In the genomic region with DNA sequence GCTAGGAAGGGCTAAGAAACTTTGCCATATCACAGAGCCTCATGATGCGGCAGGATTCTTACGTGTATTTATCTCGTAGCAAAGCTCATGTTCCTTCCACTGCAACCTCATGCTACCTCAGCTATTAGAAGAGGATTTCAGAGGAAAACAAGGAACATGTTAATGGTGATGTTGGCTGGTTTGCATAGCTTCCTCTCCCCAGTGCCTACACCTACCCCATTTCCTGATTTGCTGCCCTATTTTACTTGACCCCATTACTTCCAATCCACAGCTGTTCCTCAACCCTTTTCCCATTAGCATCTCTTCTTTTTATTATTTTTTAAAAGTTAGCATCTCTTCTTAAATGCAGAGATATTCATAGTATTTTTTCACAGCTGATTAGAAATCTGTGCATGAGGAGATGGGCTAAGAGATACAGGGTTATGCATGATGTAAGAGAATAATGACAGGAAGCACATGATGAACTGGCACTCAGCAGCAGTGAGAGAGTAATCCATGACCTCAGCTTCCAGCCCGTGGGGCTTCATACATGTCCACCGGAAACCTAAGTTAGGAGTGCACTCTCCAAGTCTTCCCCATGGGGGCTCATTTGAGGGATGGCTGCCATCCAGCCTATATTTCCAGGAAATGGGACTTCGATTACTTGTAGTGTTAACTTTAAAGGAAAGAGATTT, we compare ENCODE assay signal across 12 cellular contexts.
DNase-seq lines count a peak whose midpoint lies in the region; ATAC-seq and TF ChIP-seq lines count a peak whose summit lies in the region.
"Had no signal": no experiment of that assay in that cellular context is flagged by ENCODE, and none has a peak within 500 bp of the region (broad histone marks: within the 10 kb centered on the region; RNA-seq: fewer than 3 reads in every experiment).

No MANE protein-coding gene starts in this region.

- H3K36me3 ChIP-seq in SK-N-SH (replicated peaks in 1 of 2; ENCODE audit: control insufficient read depth in 1 of 2, insufficient read depth in 2 of 2, low read length in 1 of 2), result no peaks in the 10 kb centered on the region
- H3K36me3 ChIP-seq: esophagus squamous epithelium had no signal

- H3K4me1 ChIP-seq in SK-N-SH (ENCODE audit: control insufficient read depth in 1 of 2, insufficient read depth in 2 of 2, low read depth in 1 of 2, low read length in 1 of 2), result peaks cover 0 to 13% of the 10 kb centered on the region in 2 experiments; a peak in 3 of 4 replicates

- no peaks in the 10 kb centered on the region for H3K27me3 ChIP-seq in SK-N-SH (ENCODE audit: insufficient read depth)
- H3K27me3 ChIP-seq: esophagus squamous epithelium had no signal

- in situ Hi-C loops in KBM-7 (cut with MboI; ENCODE audit: low pct_unique_long_range_greater_than_20kb, low sequenced_read_pairs), result no loop called here

- TF ChIP-seq EP300 in SK-N-SH (IDR thresholded peaks at IDR 0.05; ENCODE audit: borderline replicate concordance in 1 of 2, low read depth in 1 of 2, low read length in 1 of 2), result no peak

- H3K27ac ChIP-seq in SK-N-SH (ENCODE audit: low read depth in 2 of 2, low read length in 1 of 2), result no peak overlapping the region
- H3K27ac ChIP-seq: esophagus squamous epithelium, SK-N-MC had no signal

- H3K79me2 ChIP-seq in SK-N-SH (ENCODE audit: insufficient read depth), result no peaks in the 10 kb centered on the region

- no peak overlapping the region for H3K4me2 ChIP-seq in SK-N-SH
- H3K4me2 ChIP-seq: GM23338 had no signal

- intact Hi-C loops in natural killer cell (cut with micrococcal nuclease), result no loop called here

- H3K4me3 Mint-ChIP-seq in central memory CD8-positive, alpha-beta T cell, result no peak overlapping the region
- H3K4me3 Mint-ChIP-seq in natural killer cell, result no peak overlapping the region
- H3K4me3 Mint-ChIP-seq: GM23338 had no signal

- 0 out of 2 replicates have a peak overlapping the region, but pooled peaks have one; percentile 42 for H2AFZ ChIP-seq in SK-N-SH (ENCODE audit: low read depth)
- H2AFZ ChIP-seq: GM23338 had no signal

- H3K9me2 ChIP-seq in SK-N-SH, result no peaks in the 10 kb centered on the region

- H3K4me1 Mint-ChIP-seq in central memory CD8-positive, alpha-beta T cell, result peaks cover 25% of the 10 kb centered on the region
- H3K4me1 Mint-ChIP-seq in natural killer cell, result peaks cover 7 to 25% of the 10 kb centered on the region in 2 donors

- 78% methylated on average over 6 of the region's 6 CpGs for WGBS in SK-N-SH (ENCODE audit: low lambda C conversion rate)

- DNase-seq in SK-N-SH (no peak), KBM-7 (peak; percentile 55), natural killer cell (no peak), HPDE6-E6E7 (ENCODE audit: extremely low spot score) (no peak)
- DNase-seq in central memory CD8-positive, alpha-beta T cell (ENCODE audit: low spot score in 2 of 2), result no peak
- no peak for DNase-seq in stimulated activated CD4-positive, alpha-beta T cell treated with anti-CD3 and anti-CD28 coated beads, Interleukin-4, amount 100 ng/mL, for 1 hour
- DNase-seq: esophagus squamous epithelium, retina had no signal

- H3K9me3 ChIP-seq in SK-N-SH, result no peaks in the 10 kb centered on the region
- H3K9me3 ChIP-seq: esophagus squamous epithelium had no signal

- H3K4me3 ChIP-seq in SK-N-SH (ENCODE audit: low read depth in 2 of 2, low read length in 1 of 2), result no peak overlapping the region
- H3K4me3 ChIP-seq: esophagus squamous epithelium, GM23338, SK-N-MC had no signal

- H3K9me3 Mint-ChIP-seq in central memory CD8-positive, alpha-beta T cell, result no peaks in the 10 kb centered on the region
- no peaks in the 10 kb centered on the region for H3K9me3 Mint-ChIP-seq in natural killer cell

- H3K36me3 Mint-ChIP-seq in central memory CD8-positive, alpha-beta T cell (ENCODE audit: insufficient read depth), result no peaks in the 10 kb centered on the region
- no peaks in the 10 kb centered on the region for H3K36me3 Mint-ChIP-seq in natural killer cell

- no peaks in the 10 kb centered on the region for H3K27me3 Mint-ChIP-seq in central memory CD8-positive, alpha-beta T cell
- H3K27me3 Mint-ChIP-seq in natural killer cell (ENCODE audit: low read depth in 2 of 2), result no peaks in the 10 kb centered on the region

- ATAC-seq in SK-N-SH treated with all-trans-retinoic acid at 6 μM for 48 hours, result no peak
- ATAC-seq in central memory CD8-positive, alpha-beta T cell (replicated peaks; ENCODE audit: extremely low read depth, poor library complexity, severe bottlenecking), result peak; percentile 68
- peak in 2 of 3 donors; percentile 37 to 54 for ATAC-seq in natural killer cell
- ATAC-seq in esophagus mucosa, result no peak
- ATAC-seq: GM23338 had no signal

- no peak for TF ChIP-seq CTCF in SK-N-SH (IDR thresholded peaks at IDR 0.05)
- TF ChIP-seq CTCF in natural killer cell (IDR thresholded peaks at IDR 0.05), result no peak

- H4K20me1 ChIP-seq in SK-N-SH (ENCODE audit: insufficient read depth), result no peaks in the 10 kb centered on the region

- POLR2A ChIA-PET in SK-N-SH (lab: Yijun Ruan, JAX), result no interaction called here

- no peak overlapping the region for H3K9ac ChIP-seq in SK-N-SH

- no peak for TF ChIP-seq RAD21 in SK-N-SH (IDR thresholded peaks at IDR 0.05; ENCODE audit: low read length)

- H3K27ac Mint-ChIP-seq in central memory CD8-positive, alpha-beta T cell (ENCODE audit: low read depth), result peak overlapping the region; percentile 56
- peak overlapping the region in 1 of 2 donors; percentile 29 for H3K27ac Mint-ChIP-seq in natural killer cell
- H3K27ac Mint-ChIP-seq: GM23338 had no signal

- H3F3A ChIP-seq in SK-N-SH (replicated peaks; ENCODE audit: insufficient read depth), result no peaks in the 10 kb centered on the region

- CTCF ChIA-PET in SK-N-SH (lab: Yijun Ruan, JAX), result interaction anchor here (0.7 to 6.4 kb wide), 4 partner anchors 13 to 322 kb away, joined by 3 to 41 read pairs (median 5); no protein-coding TSS in a partner anchor

TF ChIP-seq in SK-N-SH, 30 proteins besides CTCF, POLR2A, EP300 and RAD21 (continues in another document):
- TF ChIP-seq NRF1 (IDR thresholded peaks at IDR 0.05; ENCODE audit: low read depth, low read length), result no peak
- TF ChIP-seq RCOR1 (IDR thresholded peaks at IDR 0.05; ENCODE audit: low read length), result no peak
- TF ChIP-seq FOXM1 (IDR thresholded peaks at IDR 0.05; ENCODE audit: low read depth), result no peak
- TF ChIP-seq RFX5 (IDR thresholded peaks at IDR 0.05; ENCODE audit: low read length), result no peak
- TF ChIP-seq MEF2A (IDR thresholded peaks at IDR 0.05; ENCODE audit: borderline replicate concordance, low read depth), result no peak
- TF ChIP-seq GABPA (IDR thresholded peaks at IDR 0.05; ENCODE audit: low read depth), result no peak
- no peak for TF ChIP-seq TEAD4 (IDR thresholded peaks at IDR 0.05; ENCODE audit: borderline replicate concordance, insufficient read depth)
- TF ChIP-seq POLR2AphosphoS5 (IDR thresholded peaks at IDR 0.05; ENCODE audit: low read depth, low read length), result no peak
- no peak for TF ChIP-seq MXI1 (IDR thresholded peaks at IDR 0.05; ENCODE audit: low read depth, low read length)
- TF ChIP-seq CHD2 (IDR thresholded peaks at IDR 0.05; ENCODE audit: low read length, partially characterized antibody), result no peak
- no peak for TF ChIP-seq GATA2 (CRISPR knock-in tag; IDR thresholded peaks at IDR 0.05)
- TF ChIP-seq, protein P1, sequence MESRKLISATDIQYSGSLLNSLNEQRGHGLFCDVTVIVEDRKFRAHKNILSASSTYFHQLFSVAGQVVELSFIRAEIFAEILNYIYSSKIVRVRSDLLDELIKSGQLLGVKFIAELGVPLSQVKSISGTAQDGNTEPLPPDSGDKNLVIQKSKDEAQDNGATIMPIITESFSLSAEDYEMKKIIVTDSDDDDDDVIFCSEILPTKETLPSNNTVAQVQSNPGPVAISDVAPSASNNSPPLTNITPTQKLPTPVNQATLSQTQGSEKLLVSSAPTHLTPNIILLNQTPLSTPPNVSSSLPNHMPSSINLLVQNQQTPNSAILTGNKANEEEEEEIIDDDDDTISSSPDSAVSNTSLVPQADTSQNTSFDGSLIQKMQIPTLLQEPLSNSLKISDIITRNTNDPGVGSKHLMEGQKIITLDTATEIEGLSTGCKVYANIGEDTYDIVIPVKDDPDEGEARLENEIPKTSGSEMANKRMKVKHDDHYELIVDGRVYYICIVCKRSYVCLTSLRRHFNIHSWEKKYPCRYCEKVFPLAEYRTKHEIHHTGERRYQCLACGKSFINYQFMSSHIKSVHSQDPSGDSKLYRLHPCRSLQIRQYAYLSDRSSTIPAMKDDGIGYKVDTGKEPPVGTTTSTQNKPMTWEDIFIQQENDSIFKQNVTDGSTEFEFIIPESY (IDR thresholded peaks at IDR 0.05; ENCODE audit: borderline replicate concordance, low read depth), result no peak

TF ChIP-seq in SK-N-SH treated with all-trans-retinoic acid at 6 μM for 48 hours, 23 proteins besides CTCF, POLR2A, EP300 and RAD21 (continues in another document):
- no peak for TF ChIP-seq OSR1 (CRISPR knock-in tag; IDR thresholded peaks at IDR 0.05)
- TF ChIP-seq, protein P2, sequence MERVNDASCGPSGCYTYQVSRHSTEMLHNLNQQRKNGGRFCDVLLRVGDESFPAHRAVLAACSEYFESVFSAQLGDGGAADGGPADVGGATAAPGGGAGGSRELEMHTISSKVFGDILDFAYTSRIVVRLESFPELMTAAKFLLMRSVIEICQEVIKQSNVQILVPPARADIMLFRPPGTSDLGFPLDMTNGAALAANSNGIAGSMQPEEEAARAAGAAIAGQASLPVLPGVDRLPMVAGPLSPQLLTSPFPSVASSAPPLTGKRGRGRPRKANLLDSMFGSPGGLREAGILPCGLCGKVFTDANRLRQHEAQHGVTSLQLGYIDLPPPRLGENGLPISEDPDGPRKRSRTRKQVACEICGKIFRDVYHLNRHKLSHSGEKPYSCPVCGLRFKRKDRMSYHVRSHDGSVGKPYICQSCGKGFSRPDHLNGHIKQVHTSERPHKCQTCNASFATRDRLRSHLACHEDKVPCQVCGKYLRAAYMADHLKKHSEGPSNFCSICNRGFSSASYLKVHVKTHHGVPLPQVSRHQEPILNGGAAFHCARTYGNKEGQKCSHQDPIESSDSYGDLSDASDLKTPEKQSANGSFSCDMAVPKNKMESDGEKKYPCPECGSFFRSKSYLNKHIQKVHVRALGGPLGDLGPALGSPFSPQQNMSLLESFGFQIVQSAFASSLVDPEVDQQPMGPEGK (CRISPR knock-in tag; IDR thresholded peaks at IDR 0.05; ENCODE audit: borderline replicate concordance), result no peak
- TF ChIP-seq ARNTL (CRISPR knock-in tag; IDR thresholded peaks at IDR 0.05; ENCODE audit: borderline replicate concordance, low read depth), result no peak
- no peak for TF ChIP-seq ZC3H10 (CRISPR knock-in tag; IDR thresholded peaks at IDR 0.05)
- TF ChIP-seq CSDC2 (CRISPR knock-in tag; IDR thresholded peaks at IDR 0.05), result no peak

Comparison
In these comparisons a context has a peak if more than half of its experiments do, and no peak if none do; other contexts are left out.
1. ATAC-seq: peak in central memory CD8-positive, alpha-beta T cell (single experiment) and natural killer cell (2 of 3); none in SK-N-SH treated with all-trans-retinoic acid at 6 μM for 48 hours (single experiment) and esophagus mucosa (single experiment).